In the genomic region with DNA sequence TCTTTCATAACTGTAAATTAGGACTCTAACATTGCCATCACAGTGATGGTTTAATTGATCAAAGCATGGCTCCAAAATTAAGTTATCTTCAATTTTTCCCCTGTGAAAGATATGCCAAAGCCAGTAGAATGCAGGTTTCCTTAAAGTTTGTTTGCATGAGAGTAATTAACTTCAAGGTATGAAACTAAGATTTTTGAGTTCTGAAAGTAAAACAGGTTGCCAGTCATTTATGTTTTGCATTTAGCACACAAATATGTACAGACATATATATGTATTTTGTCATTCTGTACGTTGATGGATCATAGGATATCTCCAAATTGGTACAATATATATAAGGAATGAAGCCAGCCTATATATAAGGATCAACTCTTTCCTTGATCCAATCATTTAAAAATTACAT, we compare ENCODE assay signal across 12 cellular contexts.
A peak's percentile ranks its signal among the peaks of the same experiment; 100 is the strongest.
DNase-seq lines count a peak whose midpoint lies in the region; ATAC-seq lines count a peak whose summit lies in the region.
"Had no signal": no experiment of that assay in that cellular context is flagged by ENCODE, and none has a peak within 500 bp of the region (broad histone marks: within the 10 kb centered on the region; RNA-seq: fewer than 3 reads in every experiment).

No MANE protein-coding gene starts in this region.

- no peak for DNase-seq in activated naive CD8-positive, alpha-beta T cell treated with anti-CD3 and anti-CD28 coated beads, Interleukin-2, amount 50 U/mL, for 24 hours
- DNase-seq in Kasumi-1 (lab: John Stamatoyannopoulos, UW) (no peak), NCI-H1048 (lab: John Stamatoyannopoulos, UW) (no peak)
- DNase-seq: AML-193; NCI-H1436 treated with DMSO at 0.1 percent for 48 hours; Peyer's patch; stimulated activated CD4-positive, alpha-beta T cell treated with anti-CD3 and anti-CD28 coated beads, Interleukin-2, amount 100 ng/mL, for 48 hours had no signal

- ATAC-seq in GM18868 (IDR thresholded peaks at IDR 0.05; ENCODE audit: unreplicated experiment) (peak; percentile 57), GM19467 (IDR thresholded peaks at IDR 0.05; ENCODE audit: unreplicated experiment) (peak; percentile 65), HG02973 (IDR thresholded peaks at IDR 0.05; ENCODE audit: unreplicated experiment) (peak; percentile 69), GM21528 (IDR thresholded peaks at IDR 0.05; ENCODE audit: low FRiP score, unreplicated experiment) (no peak)
- ATAC-seq in activated naive CD8-positive, alpha-beta T cell treated with anti-CD3 and anti-CD28 coated beads, Interleukin-2, amount 50 U/mL, for 24 hours: no peak
- ATAC-seq: HCT116 had no signal

- no peaks in the 10 kb centered on the region for H3K9me3 Mint-ChIP-seq in activated naive CD8-positive, alpha-beta T cell treated with anti-CD3 and anti-CD28 coated beads, Interleukin-2, amount 50 U/mL, for 24 hours

- H3K4me3 Mint-ChIP-seq in activated naive CD8-positive, alpha-beta T cell treated with anti-CD3 and anti-CD28 coated beads, Interleukin-2, amount 50 U/mL, for 24 hours: no peak overlapping the region

- no peaks in the 10 kb centered on the region for H3K27me3 Mint-ChIP-seq in activated naive CD8-positive, alpha-beta T cell treated with anti-CD3 and anti-CD28 coated beads, Interleukin-2, amount 50 U/mL, for 24 hours

- peaks cover 56% of the 10 kb centered on the region for H3K4me1 Mint-ChIP-seq in activated naive CD8-positive, alpha-beta T cell treated with anti-CD3 and anti-CD28 coated beads, Interleukin-2, amount 50 U/mL, for 24 hours

- H3K27ac Mint-ChIP-seq in activated naive CD8-positive, alpha-beta T cell treated with anti-CD3 and anti-CD28 coated beads, Interleukin-2, amount 50 U/mL, for 24 hours: peak overlapping the region; percentile 19

- H3K36me3 Mint-ChIP-seq in activated naive CD8-positive, alpha-beta T cell treated with anti-CD3 and anti-CD28 coated beads, Interleukin-2, amount 50 U/mL, for 24 hours (ENCODE audit: low read depth): no peaks in the 10 kb centered on the region

Comparison
In these comparisons a context has a peak if more than half of its experiments do, and no peak if none do; other contexts are left out.
1. ATAC-seq: peak in GM18868 (single experiment), GM19467 (single experiment) and HG02973 (single experiment); none in activated naive CD8-positive, alpha-beta T cell treated with anti-CD3 and anti-CD28 coated beads, Interleukin-2, amount 50 U/mL, for 24 hours (single experiment) and GM21528 (single experiment).